2 cellular contexts compared by ENCODE assay signal in the genomic region with DNA sequence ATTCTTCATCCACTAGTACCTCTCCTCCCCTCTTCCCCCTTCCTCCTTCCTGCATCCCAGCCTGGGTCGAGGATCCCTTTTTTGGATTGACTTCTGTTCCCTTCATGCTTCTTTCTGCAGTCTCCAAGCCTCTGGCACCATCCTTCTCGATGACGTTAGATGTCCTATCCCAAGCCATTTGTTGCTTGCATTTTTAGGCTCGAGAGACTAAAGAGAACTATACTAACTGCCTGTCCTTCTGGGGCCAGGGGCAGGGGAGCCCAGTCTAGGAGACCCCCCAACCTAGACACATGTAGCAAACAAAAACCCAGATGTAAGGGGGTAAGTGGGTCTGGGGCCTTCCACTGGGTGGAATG.
TF ChIP-seq lines count a peak whose summit lies in the region.

No MANE protein-coding gene starts in this region.

TF ChIP-seq in liver, 16 proteins besides CTCF, POLR2A, EP300 and RAD21:
- TF ChIP-seq YY1 (IDR thresholded peaks at IDR 0.05), result no peak
- no peak for TF ChIP-seq RXRA (IDR thresholded peaks at IDR 0.05)
- no peak for TF ChIP-seq TAF1 (conservative IDR thresholded peaks at IDR 0.05)
- TF ChIP-seq, protein P1, sequence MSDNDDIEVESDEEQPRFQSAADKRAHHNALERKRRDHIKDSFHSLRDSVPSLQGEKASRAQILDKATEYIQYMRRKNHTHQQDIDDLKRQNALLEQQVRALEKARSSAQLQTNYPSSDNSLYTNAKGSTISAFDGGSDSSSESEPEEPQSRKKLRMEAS (IDR thresholded peaks at IDR 0.05), result no peak
- no peak for TF ChIP-seq FOXA1 (IDR thresholded peaks at IDR 0.05)
- no peak for TF ChIP-seq NR2F2 (IDR thresholded peaks at IDR 0.05)
- TF ChIP-seq FOXA2 (IDR thresholded peaks at IDR 0.05), result no peak
- TF ChIP-seq JUND (IDR thresholded peaks at IDR 0.05), result no peak
- TF ChIP-seq, protein P2, sequence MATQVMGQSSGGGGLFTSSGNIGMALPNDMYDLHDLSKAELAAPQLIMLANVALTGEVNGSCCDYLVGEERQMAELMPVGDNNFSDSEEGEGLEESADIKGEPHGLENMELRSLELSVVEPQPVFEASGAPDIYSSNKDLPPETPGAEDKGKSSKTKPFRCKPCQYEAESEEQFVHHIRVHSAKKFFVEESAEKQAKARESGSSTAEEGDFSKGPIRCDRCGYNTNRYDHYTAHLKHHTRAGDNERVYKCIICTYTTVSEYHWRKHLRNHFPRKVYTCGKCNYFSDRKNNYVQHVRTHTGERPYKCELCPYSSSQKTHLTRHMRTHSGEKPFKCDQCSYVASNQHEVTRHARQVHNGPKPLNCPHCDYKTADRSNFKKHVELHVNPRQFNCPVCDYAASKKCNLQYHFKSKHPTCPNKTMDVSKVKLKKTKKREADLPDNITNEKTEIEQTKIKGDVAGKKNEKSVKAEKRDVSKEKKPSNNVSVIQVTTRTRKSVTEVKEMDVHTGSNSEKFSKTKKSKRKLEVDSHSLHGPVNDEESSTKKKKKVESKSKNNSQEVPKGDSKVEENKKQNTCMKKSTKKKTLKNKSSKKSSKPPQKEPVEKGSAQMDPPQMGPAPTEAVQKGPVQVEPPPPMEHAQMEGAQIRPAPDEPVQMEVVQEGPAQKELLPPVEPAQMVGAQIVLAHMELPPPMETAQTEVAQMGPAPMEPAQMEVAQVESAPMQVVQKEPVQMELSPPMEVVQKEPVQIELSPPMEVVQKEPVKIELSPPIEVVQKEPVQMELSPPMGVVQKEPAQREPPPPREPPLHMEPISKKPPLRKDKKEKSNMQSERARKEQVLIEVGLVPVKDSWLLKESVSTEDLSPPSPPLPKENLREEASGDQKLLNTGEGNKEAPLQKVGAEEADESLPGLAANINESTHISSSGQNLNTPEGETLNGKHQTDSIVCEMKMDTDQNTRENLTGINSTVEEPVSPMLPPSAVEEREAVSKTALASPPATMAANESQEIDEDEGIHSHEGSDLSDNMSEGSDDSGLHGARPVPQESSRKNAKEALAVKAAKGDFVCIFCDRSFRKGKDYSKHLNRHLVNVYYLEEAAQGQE (IDR thresholded peaks at IDR 0.05), result no peak
- TF ChIP-seq, protein P3, sequence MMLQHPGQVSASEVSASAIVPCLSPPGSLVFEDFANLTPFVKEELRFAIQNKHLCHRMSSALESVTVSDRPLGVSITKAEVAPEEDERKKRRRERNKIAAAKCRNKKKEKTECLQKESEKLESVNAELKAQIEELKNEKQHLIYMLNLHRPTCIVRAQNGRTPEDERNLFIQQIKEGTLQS (IDR thresholded peaks at IDR 0.05), result no peak
- no peak for TF ChIP-seq HNF4A (conservative IDR thresholded peaks at IDR 0.05)

TF ChIP-seq in HepG2, 621 proteins besides CTCF, POLR2A, EP300 and RAD21:
- TF ChIP-seq CBFB (CRISPR knock-in tag; IDR thresholded peaks at IDR 0.05), result no peak
- TF ChIP-seq, protein P4, sequence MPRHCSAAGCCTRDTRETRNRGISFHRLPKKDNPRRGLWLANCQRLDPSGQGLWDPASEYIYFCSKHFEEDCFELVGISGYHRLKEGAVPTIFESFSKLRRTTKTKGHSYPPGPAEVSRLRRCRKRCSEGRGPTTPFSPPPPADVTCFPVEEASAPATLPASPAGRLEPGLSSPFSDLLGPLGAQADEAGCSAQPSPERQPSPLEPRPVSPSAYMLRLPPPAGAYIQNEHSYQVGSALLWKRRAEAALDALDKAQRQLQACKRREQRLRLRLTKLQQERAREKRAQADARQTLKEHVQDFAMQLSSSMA (CRISPR knock-in tag; IDR thresholded peaks at IDR 0.05), result no peak
- TF ChIP-seq, protein P5, sequence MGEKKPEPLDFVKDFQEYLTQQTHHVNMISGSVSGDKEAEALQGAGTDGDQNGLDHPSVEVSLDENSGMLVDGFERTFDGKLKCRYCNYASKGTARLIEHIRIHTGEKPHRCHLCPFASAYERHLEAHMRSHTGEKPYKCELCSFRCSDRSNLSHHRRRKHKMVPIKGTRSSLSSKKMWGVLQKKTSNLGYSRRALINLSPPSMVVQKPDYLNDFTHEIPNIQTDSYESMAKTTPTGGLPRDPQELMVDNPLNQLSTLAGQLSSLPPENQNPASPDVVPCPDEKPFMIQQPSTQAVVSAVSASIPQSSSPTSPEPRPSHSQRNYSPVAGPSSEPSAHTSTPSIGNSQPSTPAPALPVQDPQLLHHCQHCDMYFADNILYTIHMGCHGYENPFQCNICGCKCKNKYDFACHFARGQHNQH (CRISPR knock-in tag; IDR thresholded peaks at IDR 0.05), result no peak
- TF ChIP-seq FLYWCH1 (CRISPR knock-in tag; IDR thresholded peaks at IDR 0.05), result no peak
- TF ChIP-seq, protein P6, sequence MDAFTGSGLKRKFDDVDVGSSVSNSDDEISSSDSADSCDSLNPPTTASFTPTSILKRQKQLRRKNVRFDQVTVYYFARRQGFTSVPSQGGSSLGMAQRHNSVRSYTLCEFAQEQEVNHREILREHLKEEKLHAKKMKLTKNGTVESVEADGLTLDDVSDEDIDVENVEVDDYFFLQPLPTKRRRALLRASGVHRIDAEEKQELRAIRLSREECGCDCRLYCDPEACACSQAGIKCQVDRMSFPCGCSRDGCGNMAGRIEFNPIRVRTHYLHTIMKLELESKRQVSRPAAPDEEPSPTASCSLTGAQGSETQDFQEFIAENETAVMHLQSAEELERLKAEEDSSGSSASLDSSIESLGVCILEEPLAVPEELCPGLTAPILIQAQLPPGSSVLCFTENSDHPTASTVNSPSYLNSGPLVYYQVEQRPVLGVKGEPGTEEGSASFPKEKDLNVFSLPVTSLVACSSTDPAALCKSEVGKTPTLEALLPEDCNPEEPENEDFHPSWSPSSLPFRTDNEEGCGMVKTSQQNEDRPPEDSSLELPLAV (CRISPR knock-in tag; conservative IDR thresholded peaks at IDR 0.05; ENCODE audit: low read depth), result no peak
- no peak for TF ChIP-seq ZNF253 (CRISPR knock-in tag; IDR thresholded peaks at IDR 0.05; ENCODE audit: borderline replicate concordance)
- TF ChIP-seq, protein P7, sequence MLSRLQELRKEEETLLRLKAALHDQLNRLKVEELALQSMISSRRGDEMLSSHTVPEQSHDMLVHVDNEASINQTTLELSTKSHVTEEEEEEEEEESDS (CRISPR knock-in tag; IDR thresholded peaks at IDR 0.05; ENCODE audit: borderline replicate concordance), result no peak
- TF ChIP-seq, protein P8, sequence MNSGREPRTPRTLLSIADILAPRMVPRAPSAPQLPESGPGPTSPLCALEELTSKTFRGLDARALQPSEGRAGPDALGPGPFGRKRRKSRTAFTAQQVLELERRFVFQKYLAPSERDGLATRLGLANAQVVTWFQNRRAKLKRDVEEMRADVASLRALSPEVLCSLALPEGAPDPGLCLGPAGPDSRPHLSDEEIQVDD (CRISPR knock-in tag; IDR thresholded peaks at IDR 0.05; ENCODE audit: borderline replicate concordance), result no peak
- TF ChIP-seq GLI4 (CRISPR knock-in tag; IDR thresholded peaks at IDR 0.05; ENCODE audit: borderline replicate concordance), result no peak
- TF ChIP-seq, protein P9, sequence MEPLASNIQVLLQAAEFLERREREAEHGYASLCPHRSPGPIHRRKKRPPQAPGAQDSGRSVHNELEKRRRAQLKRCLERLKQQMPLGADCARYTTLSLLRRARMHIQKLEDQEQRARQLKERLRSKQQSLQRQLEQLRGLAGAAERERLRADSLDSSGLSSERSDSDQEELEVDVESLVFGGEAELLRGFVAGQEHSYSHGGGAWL (CRISPR knock-in tag; IDR thresholded peaks at IDR 0.05), result no peak
- TF ChIP-seq RORA (CRISPR knock-in tag; IDR thresholded peaks at IDR 0.05), result no peak
